In genomic region chr14:86858043-86858442, GRCh38 we compare ENCODE assay signal across 20 cellular contexts.
DNase-seq lines count a peak whose midpoint lies in the region; ATAC-seq and TF ChIP-seq lines count a peak whose summit lies in the region.
"Had no signal": no experiment of that assay in that cellular context is flagged by ENCODE, and none has a peak within 500 bp of the region (broad histone marks: within the 10 kb centered on the region; RNA-seq: fewer than 3 reads in every experiment).

No MANE protein-coding gene starts in this region.

- TF ChIP-seq CTCF in HFF-Myc (IDR thresholded peaks at IDR 0.05; ENCODE audit: low read depth, low read length, missing control alignments) (no peak), nephron (IDR thresholded peaks at IDR 0.05; ENCODE audit: unreplicated experiment in 3 of 3) (no peak)

- H3K27me3 Mint-ChIP-seq in nephron (ENCODE audit: low read depth) = no peaks in the 10 kb centered on the region
- H3K27me3 Mint-ChIP-seq: activated CD4-positive, alpha-beta T cell treated with anti-CD3 and anti-CD28 coated beads, Interleukin-2, amount 10 ng/mL, durations not matched to agents 24 days and 14 days; activated naive CD8-positive, alpha-beta T cell treated with anti-CD3 and anti-CD28 coated beads, Interleukin-2, amount 50 U/mL, for 24 hours had no signal

- peak overlapping the region; percentile 91 to 95 (median 93) for H3K27ac Mint-ChIP-seq in nephron
- H3K27ac Mint-ChIP-seq: activated CD4-positive, alpha-beta T cell treated with anti-CD3 and anti-CD28 coated beads, Interleukin-2, amount 10 ng/mL, durations not matched to agents 24 days and 14 days; activated naive CD8-positive, alpha-beta T cell treated with anti-CD3 and anti-CD28 coated beads, Interleukin-2, amount 50 U/mL, for 24 hours; natural killer cell had no signal

- in situ Hi-C loops in ACHN (cut with HindIII; ENCODE audit: low pct_ligation_motif_present, low pct_unique_long_range_greater_than_20kb, low sequenced_read_pairs) = no loop called here

- ATAC-seq in GM21737 (IDR thresholded peaks at IDR 0.05; ENCODE audit: unreplicated experiment) (no peak), HG02840 (IDR thresholded peaks at IDR 0.05; ENCODE audit: low FRiP score, unreplicated experiment) (no peak), HG03460 (IDR thresholded peaks at IDR 0.05; ENCODE audit: unreplicated experiment) (no peak)
- ATAC-seq: activated naive CD8-positive, alpha-beta T cell treated with anti-CD3 and anti-CD28 coated beads, Interleukin-2, amount 50 U/mL, for 24 hours; heart left ventricle; natural killer cell had no signal

- H3K4me3 ChIP-seq in HFF-Myc (replicated peaks; ENCODE audit: low read depth, low read length) = no peak overlapping the region
- H3K4me3 ChIP-seq: heart left ventricle, vagina had no signal

- no peaks in the 10 kb centered on the region for H3K36me3 Mint-ChIP-seq in nephron (ENCODE audit: low read depth)
- H3K36me3 Mint-ChIP-seq: natural killer cell had no signal

- no peak overlapping the region for H3K4me3 Mint-ChIP-seq in nephron
- H3K4me3 Mint-ChIP-seq: activated CD4-positive, alpha-beta T cell treated with anti-CD3 and anti-CD28 coated beads, Interleukin-2, amount 10 ng/mL, durations not matched to agents 24 days and 14 days; activated naive CD8-positive, alpha-beta T cell treated with anti-CD3 and anti-CD28 coated beads, Interleukin-2, amount 50 U/mL, for 24 hours; natural killer cell had no signal

- H3K4me1 Mint-ChIP-seq in nephron = peaks cover 11% of the 10 kb centered on the region
- H3K4me1 Mint-ChIP-seq: activated CD4-positive, alpha-beta T cell treated with anti-CD3 and anti-CD28 coated beads, Interleukin-2, amount 10 ng/mL, durations not matched to agents 24 days and 14 days; activated naive CD8-positive, alpha-beta T cell treated with anti-CD3 and anti-CD28 coated beads, Interleukin-2, amount 50 U/mL, for 24 hours; natural killer cell had no signal

- no peaks in the 10 kb centered on the region for H3K9me3 Mint-ChIP-seq in nephron
- H3K9me3 Mint-ChIP-seq: activated CD4-positive, alpha-beta T cell treated with anti-CD3 and anti-CD28 coated beads, Interleukin-2, amount 10 ng/mL, durations not matched to agents 24 days and 14 days had no signal

- DNase-seq in ACHN (peak; percentile 66), HFF-Myc (ENCODE audit: extremely low read depth, low read depth) (peak; percentile 5), fibroblast of gingiva (ENCODE audit: low read depth) (peak; percentile 52), SKM-1 (lab: John Stamatoyannopoulos, UW; ENCODE audit: unreplicated experiment) (no peak)
- DNase-seq: activated CD4-positive, alpha-beta T cell treated with anti-CD3 and anti-CD28 coated beads, Interleukin-2, amount 10 ng/mL, durations not matched to agents 24 days and 14 days; activated naive CD8-positive, alpha-beta T cell treated with anti-CD3 and anti-CD28 coated beads, Interleukin-2, amount 50 U/mL, for 24 hours; caudate nucleus; DND-41; erythroblast; heart left ventricle; natural killer cell; NCI-H1417; NCI-H524 treated with DMSO at 0.1 percent for 48 hours; posterior cingulate gyrus; SHP77 had no signal
